In the genomic region with DNA sequence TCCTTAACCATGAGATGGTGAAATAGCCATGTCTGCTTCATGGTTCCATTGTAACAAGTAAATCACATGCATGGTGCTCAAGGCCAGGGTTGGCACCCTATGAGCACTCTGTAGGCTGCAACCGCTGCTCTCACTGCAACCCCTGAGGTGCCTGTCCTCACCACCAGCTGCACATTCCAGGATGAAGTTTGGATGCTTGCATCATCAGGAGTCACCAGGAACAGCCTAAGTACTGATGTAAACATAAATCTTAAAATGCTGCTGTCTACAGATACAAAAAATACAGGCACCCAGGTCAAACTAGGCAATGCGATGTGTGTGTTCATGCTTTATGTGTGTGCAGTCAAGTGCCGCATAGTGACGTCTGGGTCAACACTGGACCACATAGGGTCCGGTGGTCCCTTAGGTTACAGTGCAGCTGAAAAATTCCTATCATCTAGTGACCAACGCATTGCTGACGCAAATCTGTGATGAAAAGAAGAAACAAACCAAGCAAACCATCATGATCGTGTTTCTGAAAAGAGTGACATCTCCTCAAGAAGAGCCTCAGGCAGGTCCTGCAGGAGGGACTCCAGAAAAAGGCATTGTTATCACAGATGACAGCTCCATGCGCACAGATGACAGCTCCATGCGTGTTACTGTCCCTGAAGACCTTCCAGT, we compare ENCODE assay signal across 34 cellular contexts.
A peak's percentile ranks its signal among the peaks of the same experiment; 100 is the strongest.
DNase-seq lines count a peak whose midpoint lies in the region; ATAC-seq, FAIRE-seq and TF ChIP-seq lines count a peak whose summit lies in the region.
"Had no signal": no experiment of that assay in that cellular context is flagged by ENCODE, and none has a peak within 500 bp of the region (broad histone marks: within the 10 kb centered on the region; RNA-seq: fewer than 3 reads in every experiment).

No MANE protein-coding gene starts in this region.

- DNase-seq in AG08395 (ENCODE audit: low spot score): peak; percentile 26
- peak; percentile 20 for DNase-seq in HTR-8/SVneo (ENCODE audit: insufficient read length, low spot score)
- no peak for DNase-seq in bronchial epithelial cell (ENCODE audit: low read depth)
- peak in 1 of 2 donors; percentile 54 for DNase-seq in foreskin keratinocyte
- no peak for DNase-seq in ascending aorta (ENCODE audit: low spot score in 2 of 2)
- DNase-seq: activated CD4-positive, alpha-beta T cell treated with anti-CD3 and anti-CD28 coated beads for 1 hour; activated CD8-positive, alpha-beta T cell treated with anti-CD3 and anti-CD28 coated beads for 36 hours; activated effector memory CD4-positive, alpha-beta T cell treated with anti-CD3 and anti-CD28 coated beads, Interleukin-2, amount 50 U/mL, for 16 hours; brain microvascular endothelial cell; Caco-2; cortex of kidney; DMS79 treated with DMSO at 0.1 percent for 48 hours; endodermal cell; esophagus squamous epithelium; heart right ventricle; left lung; naive thymus-derived CD8-positive, alpha-beta T cell; NCI-H1694 treated with DMSO at 0.1 percent for 48 hours; NCI-H2171; NCI-H524 treated with DMSO at 0.1 percent for 48 hours; ovary; SJCRH30; stimulated activated CD4-positive, alpha-beta T cell treated with anti-CD3 and anti-CD28 coated beads, Interleukin-4, amount 100 ng/mL, for 1 hour; stimulated activated naive B cell treated with anti-CD40 and anti-IgM and Interleukin-4, amounts not matched to agents 10 μg/mL and 1 μg/mL and 100 μg/mL, for 72 hours; uterus had no signal

- peaks cover 0 to 5% of the 10 kb centered on the region in 2 donors for H3K9me3 ChIP-seq in ascending aorta
- H3K9me3 ChIP-seq: Caco-2, esophagus squamous epithelium, left lung, ovary, SJCRH30, suprapubic skin had no signal

- H3K27me3 ChIP-seq in bronchial epithelial cell (ENCODE audit: control insufficient read depth, insufficient read depth, low read length) (no peaks in the 10 kb centered on the region), foreskin keratinocyte (no peaks in the 10 kb centered on the region), ascending aorta (no peaks in the 10 kb centered on the region)
- H3K27me3 ChIP-seq: BLaER1 treated with 17β-estradiol and CSF1 and Interleukin-3, amounts not matched to agents 10 nM and 100 nM; brain microvascular endothelial cell; esophagus squamous epithelium; heart right ventricle; left lung; ovary; SJCRH30; suprapubic skin; uterus had no signal

- FAIRE-seq in HTR-8/SVneo (lab: Jason Lieb, UNC) (no peak), bronchial epithelial cell (lab: Jason Lieb, UNC) (peak; percentile 88)
- FAIRE-seq: A204.1, GM12892, TTC549 had no signal

- H3K4me1 ChIP-seq in foreskin keratinocyte (peaks cover 10% of the 10 kb centered on the region), ascending aorta (no peaks in the 10 kb centered on the region)
- H3K4me1 ChIP-seq: Caco-2, SJCRH30 had no signal

- H3K4me3 ChIP-seq in bronchial epithelial cell (ENCODE audit: low read depth, low read length) (no peak overlapping the region), ascending aorta (no peak overlapping the region)
- H3K4me3 ChIP-seq: BLaER1 treated with 17β-estradiol and CSF1 and Interleukin-3, amounts not matched to agents 10 nM and 100 nM; esophagus squamous epithelium; heart right ventricle; left lung; ovary; SJCRH30; suprapubic skin; uterus had no signal

- ATAC-seq in foreskin keratinocyte (peak; percentile 13), GM21529 (IDR thresholded peaks at IDR 0.05; ENCODE audit: unreplicated experiment) (no peak), HG02970 (IDR thresholded peaks at IDR 0.05; ENCODE audit: low FRiP score, unreplicated experiment) (no peak), HG03565 (IDR thresholded peaks at IDR 0.05; ENCODE audit: unreplicated experiment) (no peak)
- ATAC-seq: activated CD8-positive, alpha-beta T cell treated with anti-CD3 and anti-CD28 coated beads for 36 hours; heart right ventricle; left lung; naive thymus-derived CD8-positive, alpha-beta T cell; Panc1; stimulated activated naive B cell treated with anti-CD40 and anti-IgM and Interleukin-4, amounts not matched to agents 10 μg/mL and 1 μg/mL and 100 μg/mL, for 72 hours had no signal

- H3K36me3 ChIP-seq in bronchial epithelial cell (ENCODE audit: control insufficient read depth, insufficient read depth, low read length) (no peaks in the 10 kb centered on the region), ascending aorta (no peaks in the 10 kb centered on the region)
- H3K36me3 ChIP-seq: brain microvascular endothelial cell, esophagus squamous epithelium, heart right ventricle, left lung, ovary, SJCRH30, suprapubic skin, uterus had no signal

- intact Hi-C loops in ascending aorta (cut with DNase I): no loop called here

- H3K27ac ChIP-seq in foreskin keratinocyte (no peak overlapping the region), ascending aorta (no peak overlapping the region)
- H3K27ac ChIP-seq: BLaER1 treated with 17β-estradiol and CSF1 and Interleukin-3, amounts not matched to agents 10 nM and 100 nM; brain microvascular endothelial cell; esophagus squamous epithelium; heart right ventricle; left lung; ovary; SJCRH30; suprapubic skin; uterus had no signal

- no peak for TF ChIP-seq CTCF in bronchial epithelial cell (IDR thresholded peaks at IDR 0.05; ENCODE audit: insufficient read depth, low read length, severe bottlenecking)
- TF ChIP-seq CTCF in foreskin keratinocyte (conservative IDR thresholded peaks at IDR 0.05): no peak
- TF ChIP-seq CTCF in ascending aorta (IDR thresholded peaks at IDR 0.05): no peak

Comparison
In these comparisons a context has a peak if more than half of its experiments do, and no peak if none do; other contexts are left out.
1. DNase-seq: peak in AG08395 (single experiment) and HTR-8/SVneo (single experiment); none in bronchial epithelial cell (single experiment) and ascending aorta (0 of 2).